Comparison of ENCODE assay signal across 10 cellular contexts in genomic region chr7:81111781-81112540, GRCh38.
DNase-seq lines count a peak whose midpoint lies in the region; ATAC-seq and TF ChIP-seq lines count a peak whose summit lies in the region.
"Had no signal": no experiment of that assay in that cellular context is flagged by ENCODE, and none has a peak within 500 bp of the region (broad histone marks: within the 10 kb centered on the region; RNA-seq: fewer than 3 reads in every experiment).

No MANE protein-coding gene starts in this region.

- H3K27ac ChIP-seq in mesodermal cell (ENCODE audit: low read depth, low read length, severe bottlenecking), result peak overlapping the region; percentile 89

- no peak for TF ChIP-seq CTCF in choroid plexus epithelial cell (conservative IDR thresholded peaks at IDR 0.05; ENCODE audit: low read depth, low read length)

- H3K4me1 ChIP-seq in mesodermal cell (ENCODE audit: control insufficient read depth, insufficient read depth, low read length, poor library complexity, severe bottlenecking), result peaks cover 19% of the 10 kb centered on the region

- H3K4me3 ChIP-seq in choroid plexus epithelial cell (ENCODE audit: low read depth, low read length), result no peak overlapping the region
- no peak overlapping the region for H3K4me3 ChIP-seq in mesodermal cell (ENCODE audit: extremely low read depth, insufficient read depth, low read length, poor library complexity, severe bottlenecking)

- DNase-seq in M059J (ENCODE audit: low read depth), result peak; percentile 69
- peak; percentile 39 for DNase-seq in choroid plexus epithelial cell (ENCODE audit: low read depth)
- DNase-seq in MV-4-11 (lab: John Stamatoyannopoulos, UW), result no peak
- no peak for DNase-seq in NCI-H526 (lab: John Stamatoyannopoulos, UW)
- DNase-seq: DMS79, left cardiac atrium, NCI-H1694 had no signal

- H3K36me3 ChIP-seq in mesodermal cell (ENCODE audit: control insufficient read depth, insufficient read depth, low read length), result no peaks in the 10 kb centered on the region

- WGBS in mesodermal cell (ENCODE audit: insufficient coverage in 2 of 2), 2 experiments, result no CpG with 5 or more reads among the region's 11 CpGs

- no peaks in the 10 kb centered on the region for H3K9me3 ChIP-seq in mesodermal cell (ENCODE audit: control insufficient read depth, low read length)

- ATAC-seq in HG02840 (IDR thresholded peaks at IDR 0.05; ENCODE audit: low FRiP score, unreplicated experiment) (no peak), GM18873 (IDR thresholded peaks at IDR 0.05; ENCODE audit: low FRiP score, unreplicated experiment) (no peak)
- ATAC-seq: left cardiac atrium had no signal

Comparison
In these comparisons a context has a peak if more than half of its experiments do, and no peak if none do; other contexts are left out.
1. DNase-seq: peak in M059J (single experiment) and choroid plexus epithelial cell (single experiment); none in MV-4-11 (single experiment) and NCI-H526 (0 of 2).